In the genomic region with DNA sequence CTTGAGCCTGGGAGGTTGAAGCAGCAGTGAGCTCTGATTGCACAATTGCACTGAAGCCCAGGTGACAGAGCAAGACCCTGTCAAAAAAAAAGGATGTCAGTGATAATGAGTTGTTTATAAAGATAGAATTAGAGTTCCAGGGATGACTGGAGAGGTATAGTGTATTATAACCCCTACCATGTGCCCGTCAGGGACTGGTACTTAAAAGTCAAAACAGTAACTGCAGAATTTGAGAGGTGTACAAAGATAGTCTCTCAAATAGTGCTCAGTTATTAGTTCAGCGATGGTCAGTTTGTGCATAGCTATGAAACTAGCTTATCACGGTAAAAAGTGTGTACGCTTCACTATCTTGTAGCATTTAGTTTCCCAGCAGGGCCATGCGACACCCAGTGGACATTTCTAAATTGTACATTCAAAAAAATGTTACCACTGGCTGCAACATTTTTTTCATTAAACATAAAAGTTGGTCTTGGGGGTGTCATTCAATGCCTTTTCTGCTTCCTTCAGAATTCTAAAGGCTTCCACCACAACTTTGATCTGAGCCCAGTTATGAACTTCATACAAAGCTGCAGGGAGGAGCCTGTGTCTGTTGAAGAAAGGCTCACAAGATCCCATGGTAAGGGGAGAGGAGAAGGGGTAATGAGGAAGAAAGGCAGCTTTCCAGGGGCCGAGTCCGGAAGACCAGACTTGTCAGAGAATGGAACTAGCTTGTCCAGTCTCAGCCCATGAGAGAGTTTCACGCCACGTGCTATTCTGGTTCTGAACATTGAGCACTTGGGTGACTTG, we compare ENCODE assay signal across 8 cellular contexts. TPM values are rescaled to one million over a fixed set of nuclear protein-coding genes. Genes with fewer than 3 reads are reported as not detected.
DNase-seq lines count a peak whose midpoint lies in the region; ATAC-seq and TF ChIP-seq lines count a peak whose summit lies in the region.

No MANE protein-coding gene starts in this region.

- H3K27ac Mint-ChIP-seq in activated CD4-positive, alpha-beta T cell treated with anti-CD3 and anti-CD28 coated beads for 36 hours: no peak overlapping the region

- peak; percentile 32 for TF ChIP-seq CTCF in NB4 (IDR thresholded peaks at IDR 0.05; ENCODE audit: low read depth, low read length)
- TF ChIP-seq CTCF in choroid plexus epithelial cell (conservative IDR thresholded peaks at IDR 0.05; ENCODE audit: low read depth, low read length): peak; percentile 53
- TF ChIP-seq CTCF in psoas muscle (IDR thresholded peaks at IDR 0.05): peak; percentile 34

- H3K4me3 Mint-ChIP-seq in activated CD4-positive, alpha-beta T cell treated with anti-CD3 and anti-CD28 coated beads for 36 hours: no peak overlapping the region

- peaks cover 0 to 4% (median 0%) of the 10 kb centered on the region in 3 donors for H3K27me3 ChIP-seq in psoas muscle (ENCODE audit: insufficient read depth in 3 of 3, low read length in 2 of 3)

- no peaks in the 10 kb centered on the region for H3K9me3 Mint-ChIP-seq in activated CD4-positive, alpha-beta T cell treated with anti-CD3 and anti-CD28 coated beads for 36 hours (ENCODE audit: low read depth)

- CTCF ChIA-PET in activated CD4-positive, alpha-beta T cell treated with anti-CD3 and anti-CD28 coated beads for 36 hours (lab: Charles Lee): no interaction called here

- H3K36me3 Mint-ChIP-seq in activated CD4-positive, alpha-beta T cell treated with anti-CD3 and anti-CD28 coated beads for 36 hours (ENCODE audit: low read depth): no peaks in the 10 kb centered on the region

- no peaks in the 10 kb centered on the region for H3K9me3 ChIP-seq in psoas muscle

- 58 to 62% (median 61%) methylated on average over 9 of the region's 9 CpGs for WGBS in psoas muscle, 3 donors

- intact Hi-C loops in activated CD4-positive, alpha-beta T cell treated with anti-CD3 and anti-CD28 coated beads for 36 hours (cut with DNase I, micrococcal nuclease): loop anchor here in 1 of 2 experiments (10.0 kb wide), 1 partner anchor 1165 kb away; no protein-coding TSS in a partner anchor
- intact Hi-C loops in psoas muscle (cut with DNase I): loop anchor here in 1 of 2 donors (10.0 kb wide), 2 partner anchors 1175 to 1365 kb away; a partner anchor contains a TSS

- no peak for TF ChIP-seq POLR2A in NB4 (IDR thresholded peaks at IDR 0.05; ENCODE audit: extremely low read depth, insufficient read length)

- H3K4me3 ChIP-seq in NB4 (ENCODE audit: low read depth, low read length) (no peak overlapping the region), choroid plexus epithelial cell (ENCODE audit: low read depth, low read length) (no peak overlapping the region), psoas muscle (no peak overlapping the region)

- H3K4me1 Mint-ChIP-seq in activated CD4-positive, alpha-beta T cell treated with anti-CD3 and anti-CD28 coated beads for 36 hours: peaks cover 5% of the 10 kb centered on the region

- H3K27ac ChIP-seq in psoas muscle: no peak overlapping the region

- ATAC-seq in activated CD4-positive, alpha-beta T cell treated with anti-CD3 and anti-CD28 coated beads for 36 hours: no peak
- ATAC-seq in psoas muscle (no peak), HG03469 (IDR thresholded peaks at IDR 0.05; ENCODE audit: unreplicated experiment) (no peak), HG02759 (IDR thresholded peaks at IDR 0.05; ENCODE audit: unreplicated experiment) (no peak)

- POLR2A ChIA-PET in activated CD4-positive, alpha-beta T cell treated with anti-CD3 and anti-CD28 coated beads for 36 hours (lab: Charles Lee): no interaction called here

- H3K27me3 Mint-ChIP-seq in activated CD4-positive, alpha-beta T cell treated with anti-CD3 and anti-CD28 coated beads for 36 hours: peaks cover 3% of the 10 kb centered on the region

- no peaks in the 10 kb centered on the region for H3K4me1 ChIP-seq in psoas muscle

- no peaks in the 10 kb centered on the region for H3K36me3 ChIP-seq in psoas muscle (ENCODE audit: insufficient read depth in 1 of 2, low read depth in 1 of 2)

- DNase-seq in activated CD4-positive, alpha-beta T cell treated with anti-CD3 and anti-CD28 coated beads for 36 hours: peak; percentile 15
- DNase-seq in activated CD4-positive, alpha-beta T cell treated with anti-CD3 and anti-CD28 coated beads, Interleukin-2, amount 50 U/mL, for 1 hour: no peak
- DNase-seq in NB4 (ENCODE audit: low read depth) (peak; percentile 32), choroid plexus epithelial cell (ENCODE audit: low read depth) (peak; percentile 52), psoas muscle (no peak), midbrain (lab: John Stamatoyannopoulos, UW) (no peak)

RNA-seq across cellular contexts. Expression of a gene that starts 9.2 kb away (rescaled TPM):
- not detected for total RNA-seq in activated CD4-positive, alpha-beta T cell treated with anti-CD3 and anti-CD28 coated beads for 36 hours
- total RNA-seq in psoas muscle: under 1 TPM in 3 of 4 donors, not detected in 1; 0.42 to 0.69 (median 0.52) TPM
- 1 to 10 TPM in 1 of 3 donors, under 1 TPM in 2; 0.09 to 1.1 (median 0.42) TPM for polyA plus RNA-seq in psoas muscle

Comparison
In these comparisons a context has a peak if more than half of its experiments do, and no peak if none do; other contexts are left out.
1. DNase-seq: peak in activated CD4-positive, alpha-beta T cell treated with anti-CD3 and anti-CD28 coated beads for 36 hours (single experiment), NB4 (single experiment) and choroid plexus epithelial cell (single experiment); none in activated CD4-positive, alpha-beta T cell treated with anti-CD3 and anti-CD28 coated beads, Interleukin-2, amount 50 U/mL, for 1 hour (single experiment), psoas muscle (0 of 2) and midbrain (single experiment).
2. Peak in every context shown above with its lines, with median percentiles within 50 percentile points of each other: CTCF ChIP-seq.